In genomic region chr7:104207731-104208420, GRCh38 we compare ENCODE assay signal across 1 cellular context.
TF ChIP-seq lines count a peak whose summit lies in the region.

Gene ORC5 (minus strand): TSS chr7:104208013. CDS start chr7:104207904, 109 bp downstream.

TF ChIP-seq in K562, 482 proteins besides CTCF, POLR2A, EP300 and RAD21 (continued from another document):
- TF ChIP-seq RB1 (IDR thresholded peaks at IDR 0.05; ENCODE audit: low read depth), result peak; percentile 94
- TF ChIP-seq TAF1 (IDR thresholded peaks at IDR 0.05; ENCODE audit: control insufficient read depth, extremely low read depth, insufficient read depth, low read length, severe bottlenecking), result peak; percentile 96
- TF ChIP-seq RBM39 (optimal IDR thresholded peaks at IDR 0.05; ENCODE audit: low read depth, low read length), result no peak
- no peak for TF ChIP-seq MLLT1 (IDR thresholded peaks at IDR 0.05)
